In genomic region chr13:44498502-44498901, GRCh38 we compare ENCODE assay signal across 1 cellular context.
TF ChIP-seq lines count a peak whose summit lies in the region.

No MANE protein-coding gene starts in this region.

TF ChIP-seq in WTC11, 78 proteins besides CTCF, POLR2A, EP300 and RAD21 (continued from another document):
- TF ChIP-seq, protein P1, sequence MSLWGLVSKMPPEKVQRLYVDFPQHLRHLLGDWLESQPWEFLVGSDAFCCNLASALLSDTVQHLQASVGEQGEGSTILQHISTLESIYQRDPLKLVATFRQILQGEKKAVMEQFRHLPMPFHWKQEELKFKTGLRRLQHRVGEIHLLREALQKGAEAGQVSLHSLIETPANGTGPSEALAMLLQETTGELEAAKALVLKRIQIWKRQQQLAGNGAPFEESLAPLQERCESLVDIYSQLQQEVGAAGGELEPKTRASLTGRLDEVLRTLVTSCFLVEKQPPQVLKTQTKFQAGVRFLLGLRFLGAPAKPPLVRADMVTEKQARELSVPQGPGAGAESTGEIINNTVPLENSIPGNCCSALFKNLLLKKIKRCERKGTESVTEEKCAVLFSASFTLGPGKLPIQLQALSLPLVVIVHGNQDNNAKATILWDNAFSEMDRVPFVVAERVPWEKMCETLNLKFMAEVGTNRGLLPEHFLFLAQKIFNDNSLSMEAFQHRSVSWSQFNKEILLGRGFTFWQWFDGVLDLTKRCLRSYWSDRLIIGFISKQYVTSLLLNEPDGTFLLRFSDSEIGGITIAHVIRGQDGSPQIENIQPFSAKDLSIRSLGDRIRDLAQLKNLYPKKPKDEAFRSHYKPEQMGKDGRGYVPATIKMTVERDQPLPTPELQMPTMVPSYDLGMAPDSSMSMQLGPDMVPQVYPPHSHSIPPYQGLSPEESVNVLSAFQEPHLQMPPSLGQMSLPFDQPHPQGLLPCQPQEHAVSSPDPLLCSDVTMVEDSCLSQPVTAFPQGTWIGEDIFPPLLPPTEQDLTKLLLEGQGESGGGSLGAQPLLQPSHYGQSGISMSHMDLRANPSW (CRISPR knock-in tag; conservative IDR thresholded peaks at IDR 0.05; ENCODE audit: low read depth) = no peak
- TF ChIP-seq, protein P2, sequence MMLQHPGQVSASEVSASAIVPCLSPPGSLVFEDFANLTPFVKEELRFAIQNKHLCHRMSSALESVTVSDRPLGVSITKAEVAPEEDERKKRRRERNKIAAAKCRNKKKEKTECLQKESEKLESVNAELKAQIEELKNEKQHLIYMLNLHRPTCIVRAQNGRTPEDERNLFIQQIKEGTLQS (CRISPR knock-in tag; conservative IDR thresholded peaks at IDR 0.05) = no peak
- TF ChIP-seq, protein P3, sequence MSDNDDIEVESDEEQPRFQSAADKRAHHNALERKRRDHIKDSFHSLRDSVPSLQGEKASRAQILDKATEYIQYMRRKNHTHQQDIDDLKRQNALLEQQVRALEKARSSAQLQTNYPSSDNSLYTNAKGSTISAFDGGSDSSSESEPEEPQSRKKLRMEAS (CRISPR knock-in tag; IDR thresholded peaks at IDR 0.05) = no peak
